Comparison of ENCODE assay signal across 25 cellular contexts in the genomic region with DNA sequence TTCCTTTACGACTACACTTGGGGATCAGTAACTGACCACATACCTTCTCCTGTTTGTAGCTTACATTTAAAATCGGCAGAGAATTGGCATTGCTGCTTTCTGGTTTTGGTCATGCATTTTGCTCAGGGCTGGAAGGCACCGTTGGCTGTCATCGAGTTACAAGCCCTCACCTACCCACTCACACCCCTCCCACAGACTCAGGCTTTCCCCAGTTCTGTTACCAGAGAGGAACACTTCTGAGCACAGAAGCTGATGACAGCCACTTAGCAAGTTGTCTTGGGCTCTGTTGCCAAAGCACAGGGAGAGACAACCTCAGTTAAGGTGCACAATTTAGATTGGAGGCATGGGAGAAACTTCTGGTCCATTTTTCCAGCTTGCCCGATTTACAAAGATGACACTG.
"Had no signal": no experiment of that assay in that cellular context is flagged by ENCODE, and none has a peak within 500 bp of the region (broad histone marks: within the 10 kb centered on the region; RNA-seq: fewer than 3 reads in every experiment).

No MANE protein-coding gene starts in this region.

- DNase-seq: activated CD4-positive, alpha-beta T cell treated with anti-CD3 and anti-CD28 coated beads for 48 hours; activated CD4-positive, alpha-beta T cell treated with anti-CD3 and anti-CD28 coated beads, Interleukin-2, amount 50 U/mL, for 4 hours; activated CD4-positive, CD25-positive, alpha-beta regulatory T cell treated with anti-CD3 and anti-CD28 coated beads, Interleukin-2, amount 50 U/mL, for 72 hours; activated CD8-positive, alpha-beta memory T cell treated with anti-CD3 and anti-CD28 coated beads, Interleukin-2, amount 10 ng/mL, durations not matched to agents 7 days and 5 days; activated effector memory CD4-positive, alpha-beta T cell treated with Interleukin-2 at 50 U/mL for 16 hours; activated naive CD4-positive, alpha-beta T cell; activated T-cell treated with anti-CD3 and anti-CD28 coated beads, Interleukin-2, amount 50 U/mL, for 24 hours; aorta; body of pancreas; Kasumi-1; NCI-H1105 treated with DMSO at 0.1 percent for 48 hours; NCI-H146; NCI-H187 treated with DMSO at 0.1 percent for 48 hours; NCI-H345; NCI-H510A; NCI-H69; NK-92 treated with Interleukin-12 subunit alpha and Interleukin-12 subunit beta, amount 100 ng/mL, for 24 hours; Peyer's patch; SHP77 treated with DMSO at 0.1 percent for 48 hours; T-helper 17 cell; T-helper 9 cell had no signal

- H3K27me3 ChIP-seq: body of pancreas, Peyer's patch had no signal

- H3K27ac ChIP-seq: body of pancreas, Peyer's patch had no signal

- H3K4me1 Mint-ChIP-seq: activated CD8-positive, alpha-beta memory T cell treated with anti-CD3 and anti-CD28 coated beads, Interleukin-2, amount 10 ng/mL, durations not matched to agents 7 days and 5 days; activated naive CD4-positive, alpha-beta T cell treated with anti-CD3 and anti-CD28 coated beads, Interleukin-2, amount 50 U/mL, for 24 hours; central memory CD8-positive, alpha-beta T cell; T-helper 17 cell had no signal

- H3K9me3 ChIP-seq: body of pancreas, Peyer's patch had no signal

- H3K36me3 Mint-ChIP-seq: activated CD8-positive, alpha-beta memory T cell treated with anti-CD3 and anti-CD28 coated beads, Interleukin-2, amount 10 ng/mL, durations not matched to agents 7 days and 5 days; activated naive CD4-positive, alpha-beta T cell treated with anti-CD3 and anti-CD28 coated beads, Interleukin-2, amount 50 U/mL, for 24 hours had no signal

- H3K27me3 Mint-ChIP-seq: activated naive CD4-positive, alpha-beta T cell treated with anti-CD3 and anti-CD28 coated beads, Interleukin-2, amount 50 U/mL, for 24 hours had no signal

- H3K4me3 ChIP-seq: body of pancreas, Peyer's patch had no signal

- H3K9me3 Mint-ChIP-seq: activated naive CD4-positive, alpha-beta T cell treated with anti-CD3 and anti-CD28 coated beads, Interleukin-2, amount 50 U/mL, for 24 hours; activated T-cell treated with anti-CD3 and anti-CD28 coated beads, Interleukin-2, amount 50 U/mL, for 24 hours; activated T-helper 1 cell treated with anti-CD3 and anti-CD28 coated beads, Interleukin-12 subunit alpha, Interleukin-12 subunit beta, Interleukin-2, Interleukin-4 antibody, amounts not matched to agents 30 ng/mL and 10 ng/mL and 1 ng/mL, durations not matched to agents 14 hours and 24 hours and 36 hours; central memory CD8-positive, alpha-beta T cell had no signal

- ATAC-seq: activated CD8-positive, alpha-beta memory T cell treated with anti-CD3 and anti-CD28 coated beads, Interleukin-2, amount 10 ng/mL, durations not matched to agents 7 days and 5 days; body of pancreas; T-helper 17 cell; WTC11 had no signal

- H3K4me1 ChIP-seq: body of pancreas, Peyer's patch had no signal

- H3K4me3 Mint-ChIP-seq: activated CD8-positive, alpha-beta memory T cell treated with anti-CD3 and anti-CD28 coated beads, Interleukin-2, amount 10 ng/mL, durations not matched to agents 7 days and 5 days; activated naive CD4-positive, alpha-beta T cell treated with anti-CD3 and anti-CD28 coated beads, Interleukin-2, amount 50 U/mL, for 24 hours; activated T-cell treated with anti-CD3 and anti-CD28 coated beads, Interleukin-2, amount 50 U/mL, for 24 hours; activated T-helper 1 cell treated with anti-CD3 and anti-CD28 coated beads, Interleukin-12 subunit alpha, Interleukin-12 subunit beta, Interleukin-2, Interleukin-4 antibody, amounts not matched to agents 30 ng/mL and 10 ng/mL and 1 ng/mL, durations not matched to agents 14 hours and 24 hours and 36 hours; central memory CD8-positive, alpha-beta T cell; T-helper 17 cell; WTC11 had no signal

- H3K27ac Mint-ChIP-seq: activated CD8-positive, alpha-beta memory T cell treated with anti-CD3 and anti-CD28 coated beads, Interleukin-2, amount 10 ng/mL, durations not matched to agents 7 days and 5 days; activated naive CD4-positive, alpha-beta T cell treated with anti-CD3 and anti-CD28 coated beads, Interleukin-2, amount 50 U/mL, for 24 hours; activated T-cell treated with anti-CD3 and anti-CD28 coated beads, Interleukin-2, amount 50 U/mL, for 24 hours; activated T-helper 1 cell treated with anti-CD3 and anti-CD28 coated beads, Interleukin-12 subunit alpha, Interleukin-12 subunit beta, Interleukin-2, Interleukin-4 antibody, amounts not matched to agents 30 ng/mL and 10 ng/mL and 1 ng/mL, durations not matched to agents 14 hours and 24 hours and 36 hours; T-helper 17 cell; WTC11 had no signal

- H3K36me3 ChIP-seq: Peyer's patch had no signal
